1 cellular context compared by ENCODE assay signal in the genomic region with DNA sequence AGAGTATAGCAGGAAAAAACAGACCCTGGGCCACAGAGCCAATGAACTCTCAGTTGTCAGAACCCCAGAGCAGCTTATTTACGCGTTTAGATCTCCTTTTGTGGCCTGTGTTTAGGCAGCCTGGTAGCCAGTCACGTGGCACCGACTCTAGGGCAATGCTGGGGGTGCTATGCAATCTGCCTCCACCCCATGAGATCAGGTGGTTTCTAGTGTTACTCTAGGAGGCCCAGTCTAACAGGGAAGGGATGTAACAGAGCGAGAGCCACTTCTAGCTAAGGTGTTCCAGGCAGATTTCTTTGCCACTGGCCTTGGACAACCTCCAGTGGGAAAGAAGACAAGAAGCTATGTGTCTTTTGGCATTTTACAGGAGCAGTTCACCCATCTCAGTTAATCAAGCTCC.
TF ChIP-seq lines count a peak whose summit lies in the region.

No MANE protein-coding gene starts in this region.

TF ChIP-seq in HepG2, 621 proteins besides CTCF, POLR2A, EP300 and RAD21:
- TF ChIP-seq ZNF160 (CRISPR knock-in tag; IDR thresholded peaks at IDR 0.05) = no peak
- no peak for TF ChIP-seq NPAS2 (CRISPR knock-in tag; IDR thresholded peaks at IDR 0.05; ENCODE audit: borderline replicate concordance)
- TF ChIP-seq, protein P1, sequence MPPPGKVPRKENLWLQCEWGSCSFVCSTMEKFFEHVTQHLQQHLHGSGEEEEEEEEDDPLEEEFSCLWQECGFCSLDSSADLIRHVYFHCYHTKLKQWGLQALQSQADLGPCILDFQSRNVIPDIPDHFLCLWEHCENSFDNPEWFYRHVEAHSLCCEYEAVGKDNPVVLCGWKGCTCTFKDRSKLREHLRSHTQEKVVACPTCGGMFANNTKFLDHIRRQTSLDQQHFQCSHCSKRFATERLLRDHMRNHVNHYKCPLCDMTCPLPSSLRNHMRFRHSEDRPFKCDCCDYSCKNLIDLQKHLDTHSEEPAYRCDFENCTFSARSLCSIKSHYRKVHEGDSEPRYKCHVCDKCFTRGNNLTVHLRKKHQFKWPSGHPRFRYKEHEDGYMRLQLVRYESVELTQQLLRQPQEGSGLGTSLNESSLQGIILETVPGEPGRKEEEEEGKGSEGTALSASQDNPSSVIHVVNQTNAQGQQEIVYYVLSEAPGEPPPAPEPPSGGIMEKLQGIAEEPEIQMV (CRISPR knock-in tag; IDR thresholded peaks at IDR 0.05; ENCODE audit: low read depth) = no peak
- no peak for TF ChIP-seq MAFG (CRISPR knock-in tag; IDR thresholded peaks at IDR 0.05)
- TF ChIP-seq SMAD3 (CRISPR knock-in tag; IDR thresholded peaks at IDR 0.05) = no peak
- TF ChIP-seq ZNF468 (CRISPR knock-in tag; IDR thresholded peaks at IDR 0.05) = no peak
- no peak for TF ChIP-seq PLRG1 (conservative IDR thresholded peaks at IDR 0.05)
- TF ChIP-seq HNRNPLL (IDR thresholded peaks at IDR 0.05; ENCODE audit: low read depth, low read length, poor library complexity, severe bottlenecking) = no peak
- TF ChIP-seq, protein P2, sequence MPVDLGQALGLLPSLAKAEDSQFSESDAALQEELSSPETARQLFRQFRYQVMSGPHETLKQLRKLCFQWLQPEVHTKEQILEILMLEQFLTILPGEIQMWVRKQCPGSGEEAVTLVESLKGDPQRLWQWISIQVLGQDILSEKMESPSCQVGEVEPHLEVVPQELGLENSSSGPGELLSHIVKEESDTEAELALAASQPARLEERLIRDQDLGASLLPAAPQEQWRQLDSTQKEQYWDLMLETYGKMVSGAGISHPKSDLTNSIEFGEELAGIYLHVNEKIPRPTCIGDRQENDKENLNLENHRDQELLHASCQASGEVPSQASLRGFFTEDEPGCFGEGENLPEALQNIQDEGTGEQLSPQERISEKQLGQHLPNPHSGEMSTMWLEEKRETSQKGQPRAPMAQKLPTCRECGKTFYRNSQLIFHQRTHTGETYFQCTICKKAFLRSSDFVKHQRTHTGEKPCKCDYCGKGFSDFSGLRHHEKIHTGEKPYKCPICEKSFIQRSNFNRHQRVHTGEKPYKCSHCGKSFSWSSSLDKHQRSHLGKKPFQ (CRISPR knock-in tag; IDR thresholded peaks at IDR 0.05; ENCODE audit: insufficient replicate concordance) = no peak
- no peak for TF ChIP-seq ZBTB3 (CRISPR knock-in tag; IDR thresholded peaks at IDR 0.05; ENCODE audit: borderline replicate concordance, low read depth)
- no peak for TF ChIP-seq ZNF331 (CRISPR knock-in tag; IDR thresholded peaks at IDR 0.05)
